In the genomic region with DNA sequence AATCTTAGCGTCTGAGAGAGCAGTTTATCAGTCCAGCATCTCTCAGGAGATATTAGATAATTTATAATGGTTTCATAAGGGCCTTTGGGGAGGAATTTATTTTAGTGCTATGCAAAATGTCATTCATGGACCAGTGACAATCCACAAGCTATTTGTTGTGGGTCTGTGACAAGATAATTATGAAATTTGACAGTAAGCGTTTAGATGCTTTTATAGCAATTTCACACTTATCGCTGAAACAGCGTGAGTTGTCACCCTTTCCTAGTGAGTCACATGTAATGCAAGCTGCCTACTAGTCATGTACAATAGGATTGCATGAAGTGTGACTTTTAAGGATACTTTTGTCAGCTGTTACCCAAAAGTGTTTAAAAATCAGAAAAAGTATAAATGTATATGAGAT, we compare ENCODE assay signal across 23 cellular contexts.
"Had no signal": no experiment of that assay in that cellular context is flagged by ENCODE, and none has a peak within 500 bp of the region (broad histone marks: within the 10 kb centered on the region; RNA-seq: fewer than 3 reads in every experiment).

No MANE protein-coding gene starts in this region.

- H3K4me1 ChIP-seq: psoas muscle, transverse colon had no signal

- H3K9me3 Mint-ChIP-seq: nephron had no signal

- H3K4me1 Mint-ChIP-seq: naive B cell, nephron had no signal

- H3K27me3 ChIP-seq: dorsolateral prefrontal cortex, foreskin keratinocyte, hepatocyte, stomach, transverse colon had no signal

- ATAC-seq: foreskin keratinocyte, left colon, left ventricle myocardium superior, psoas muscle, sciatic nerve had no signal

- H3K27ac Mint-ChIP-seq: naive B cell, nephron had no signal

- H3K4me3 ChIP-seq: dorsolateral prefrontal cortex, hepatocyte, lung, psoas muscle, stomach, thoracic aorta, transverse colon had no signal

- H3K27me3 Mint-ChIP-seq: naive B cell had no signal

- H3K4me2 ChIP-seq: hepatocyte had no signal

- H3K4me3 Mint-ChIP-seq: naive B cell, nephron had no signal

- H3K9me3 ChIP-seq: psoas muscle, stomach, thoracic aorta, transverse colon had no signal

- H3K36me3 Mint-ChIP-seq: naive B cell had no signal

- DNase-seq: cortex of kidney; dorsolateral prefrontal cortex; effector memory CD4-positive, alpha-beta T cell; erythroblast; foreskin keratinocyte; head of caudate nucleus; left colon; left ventricle myocardium superior; mesendoderm; naive B cell; psoas muscle; retina; small intestine; stimulated activated CD4-positive, alpha-beta T cell treated with anti-CD3 and anti-CD28 coated beads, Interleukin-12 subunit alpha, Interleukin-12 subunit beta, amount 100 ng/mL, for 4 hours; stimulated activated naive CD4-positive, alpha-beta T cell; stomach; substantia nigra; transverse colon had no signal

- H2AFZ ChIP-seq: hepatocyte had no signal

- H3K36me3 ChIP-seq: stomach, thoracic aorta, transverse colon had no signal

- H3K79me2 ChIP-seq: hepatocyte had no signal

- H3K27ac ChIP-seq: dorsolateral prefrontal cortex, foreskin keratinocyte, hepatocyte, psoas muscle, stomach, thoracic aorta, transverse colon had no signal
